8 cellular contexts compared by ENCODE assay signal in the genomic region with DNA sequence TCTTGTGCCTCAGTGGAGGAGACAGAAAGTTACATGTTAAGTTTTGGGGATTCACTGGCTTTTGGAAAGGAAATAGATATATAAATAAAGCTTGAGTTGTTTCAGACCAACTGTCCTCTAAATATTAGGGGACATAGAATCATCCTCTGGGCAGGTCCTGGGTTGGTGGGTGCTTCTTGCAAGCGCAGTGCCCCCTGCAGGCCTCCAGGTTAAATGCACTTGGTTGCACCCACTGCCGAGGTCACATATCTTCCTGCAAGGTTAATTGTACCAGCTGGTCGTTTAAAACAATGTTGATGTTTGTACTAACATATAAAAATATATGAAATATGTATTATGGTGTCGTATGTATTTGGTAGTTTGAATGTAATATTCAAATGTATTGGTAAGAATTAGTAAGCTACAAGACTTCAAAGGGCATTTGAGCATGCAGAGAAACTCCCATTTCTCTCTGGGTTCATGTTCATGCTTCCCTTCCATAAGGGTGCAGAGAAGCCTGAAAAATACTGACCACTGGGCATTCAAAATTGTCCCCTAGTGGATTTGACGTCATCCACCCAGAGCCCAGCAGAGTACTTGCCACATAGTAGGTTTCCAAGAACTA.
DNase-seq lines count a peak whose midpoint lies in the region; ATAC-seq, FAIRE-seq and TF ChIP-seq lines count a peak whose summit lies in the region.

No MANE protein-coding gene starts in this region.

- ATAC-seq in GM19395 (IDR thresholded peaks at IDR 0.05; ENCODE audit: unreplicated experiment) = no peak

- no peak overlapping the region for H3K27ac ChIP-seq in BLaER1

- no peak for FAIRE-seq in urothelium cell line (lab: Jason Lieb, UNC)

- DNase-seq in GM13977 (ENCODE audit: low spot score) (peak; percentile 59), NCI-H774 (lab: John Stamatoyannopoulos, UW) (peak; percentile 17), cardiac fibroblast (ENCODE audit: low read depth in 2 of 2) (peak; percentile 71 to 81), medulla oblongata (ENCODE audit: extremely low spot score) (peak; percentile 41), urothelium cell line (ENCODE audit: low spot score) (peak; percentile 36), NCI-H226 (no peak)

- no peaks in the 10 kb centered on the region for H3K9me3 ChIP-seq in BLaER1

- H3K27me3 ChIP-seq in BLaER1 = no peaks in the 10 kb centered on the region

- H3K4me1 ChIP-seq in BLaER1 = peaks cover 16% of the 10 kb centered on the region

- peaks cover 48% of the 10 kb centered on the region for H4K20me1 ChIP-seq in BLaER1

- peaks cover 85% of the 10 kb centered on the region for H3K36me3 ChIP-seq in BLaER1

- TF ChIP-seq CTCF in GM13977 (IDR thresholded peaks at IDR 0.05; ENCODE audit: extremely low read depth, insufficient read depth, missing control alignments) (peak; percentile 65), cardiac fibroblast (IDR thresholded peaks at IDR 0.05; ENCODE audit: low read depth, low read length) (peak; percentile 86)

- H3K4me2 ChIP-seq in BLaER1 = peak overlapping the region; percentile 49; the same call in 1 of the 2 replicates

- H3K9ac ChIP-seq in BLaER1 = no peak overlapping the region

- in situ Hi-C loops in GM13977 (cut with MboI; ENCODE audit: low pct_unique_long_range_greater_than_20kb, low sequenced_read_pairs, unreplicated experiment) = no loop called here

- H3K4me3 ChIP-seq in BLaER1 = no peak overlapping the region
- H3K4me3 ChIP-seq in cardiac fibroblast (replicated peaks in 1 of 2; ENCODE audit: low read depth in 2 of 2, low read length in 2 of 2) = no peak overlapping the region
